Comparison of ENCODE assay signal across 8 cellular contexts in the genomic region with DNA sequence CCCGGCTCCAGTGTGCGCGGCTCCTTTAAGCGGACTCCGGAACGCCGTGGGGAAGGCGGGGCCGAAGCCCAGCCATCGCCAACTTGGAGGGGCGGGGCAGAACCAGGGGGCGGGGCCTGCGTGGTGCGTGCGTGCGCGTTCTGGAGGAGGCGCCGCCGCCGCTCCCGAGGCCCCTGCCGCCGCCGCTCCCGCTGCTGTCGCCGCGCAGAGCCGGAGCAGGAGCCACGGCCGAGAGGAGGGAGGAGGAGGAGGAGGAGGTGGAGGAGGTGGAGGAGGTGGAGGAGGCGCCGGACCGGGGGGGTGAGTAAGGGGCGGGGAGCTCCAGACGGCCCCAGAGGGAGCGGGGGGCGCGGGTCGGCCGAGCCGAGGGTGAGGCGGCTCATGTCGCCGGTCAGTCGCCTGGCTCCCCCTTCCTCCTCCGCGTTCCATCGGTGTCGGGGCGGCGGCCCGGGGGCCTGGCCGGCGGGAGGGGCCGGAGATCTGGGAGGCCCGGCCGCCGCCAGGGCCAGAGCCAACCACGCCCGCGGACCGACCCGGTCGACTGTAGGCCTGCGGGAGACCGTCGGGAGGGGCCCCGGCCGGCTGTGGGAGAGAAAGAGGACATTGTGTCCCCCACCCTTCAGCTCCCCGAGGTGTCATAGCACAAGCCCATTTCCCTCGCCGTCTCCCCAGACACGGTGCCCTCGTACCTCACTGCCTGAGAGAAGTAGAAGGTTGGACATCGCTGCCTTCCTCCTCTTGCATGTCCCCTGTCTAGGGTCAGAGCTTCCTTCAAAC. TPM values are rescaled to one million over a fixed set of nuclear protein-coding genes. Genes with fewer than 3 reads are reported as not detected.
DNase-seq lines count a peak whose midpoint lies in the region; ATAC-seq and TF ChIP-seq lines count a peak whose summit lies in the region.

RAP1A (plus strand) TSS at position 155 of the 777 bp plus-strand sequence. CDS start 71,572 bp downstream, outside the sequence.

- peak; percentile 66 for DNase-seq in DMS79 (lab: John Stamatoyannopoulos, UW)
- peak; percentile 47 for DNase-seq in GOT3 (lab: John Stamatoyannopoulos, UW)
- DNase-seq in MG63, result peak; percentile 93
- DNase-seq in SHP77 (lab: John Stamatoyannopoulos, UW), result peak; percentile 85 to 87
- DNase-seq in activated effector memory CD4-positive, alpha-beta T cell treated with anti-CD3 and anti-CD28 coated beads, Interleukin-2, amount 50 U/mL, for 16 hours, result peak; percentile 97
- peak; percentile 93 for DNase-seq in fibroblast of pulmonary artery (ENCODE audit: low read depth)
- peak; percentile 95 for DNase-seq in natural killer cell treated with Interleukin-12 subunit alpha and Interleukin-12 subunit beta and Interleukin-15 and Interleukin-18, amount 100 ng/mL, for 72 hours (ENCODE audit: low spot score)
- DNase-seq in stimulated activated naive CD4-positive, alpha-beta T cell (lab: John Stamatoyannopoulos, UW), result peak; percentile 82 to 94 (median 92)

- H3K4me3 ChIP-seq in MG63 (peak within 1 kb of the TSS; percentile 57), fibroblast of pulmonary artery (replicated peaks; ENCODE audit: low read depth, low read length) (peak within 1 kb of the TSS; percentile 84)

- H3K27ac Mint-ChIP-seq in natural killer cell treated with Interleukin-12 subunit alpha and Interleukin-12 subunit beta and Interleukin-15 and Interleukin-18, amount 100 ng/mL, for 72 hours, result peak within 1 kb of the TSS; percentile 92 to 93

- peaks cover 58 to 72% of the 10 kb centered on the region in 2 donors for H3K4me1 Mint-ChIP-seq in natural killer cell treated with Interleukin-12 subunit alpha and Interleukin-12 subunit beta and Interleukin-15 and Interleukin-18, amount 100 ng/mL, for 72 hours (ENCODE audit: low read depth in 2 of 2)

- H3K27me3 ChIP-seq in MG63, result no peaks in the 10 kb centered on the region

- H3K9me3 ChIP-seq in MG63, result no peaks in the 10 kb centered on the region

- H3K36me3 Mint-ChIP-seq in natural killer cell treated with Interleukin-12 subunit alpha and Interleukin-12 subunit beta and Interleukin-15 and Interleukin-18, amount 100 ng/mL, for 72 hours, result peaks cover 28% of the 10 kb centered on the region

- TF ChIP-seq CTCF in fibroblast of pulmonary artery (IDR thresholded peaks at IDR 0.05; ENCODE audit: low read length, missing control alignments), result no peak

- H3K4me3 Mint-ChIP-seq in natural killer cell treated with Interleukin-12 subunit alpha and Interleukin-12 subunit beta and Interleukin-15 and Interleukin-18, amount 100 ng/mL, for 72 hours, result peak within 1 kb of the TSS; percentile 100

- H3K27me3 Mint-ChIP-seq in natural killer cell treated with Interleukin-12 subunit alpha and Interleukin-12 subunit beta and Interleukin-15 and Interleukin-18, amount 100 ng/mL, for 72 hours, result no peaks in the 10 kb centered on the region

- H3K36me3 ChIP-seq in MG63, result no peaks in the 10 kb centered on the region; the same call in 1 of the 2 replicates

- ATAC-seq in natural killer cell treated with Interleukin-12 subunit alpha and Interleukin-12 subunit beta and Interleukin-15 and Interleukin-18, amount 100 ng/mL, for 72 hours, result peak; percentile 91 to 95

- H3K9me3 Mint-ChIP-seq in natural killer cell treated with Interleukin-12 subunit alpha and Interleukin-12 subunit beta and Interleukin-15 and Interleukin-18, amount 100 ng/mL, for 72 hours, result no peaks in the 10 kb centered on the region

RNA-seq across cellular contexts. Expression of gene RAP1A, which starts in this region (rescaled TPM):
- 20.6 and 35.6 TPM in 2 replicates for total RNA-seq in MG63 (2014; rRNA removed; shearing (Covaris generic); ENCODE audit: low replicate concordance)
- 100 to 1,000 TPM in 1 of 2 donors, 10 to 100 TPM in 1; 97.8 to 138 TPM for total RNA-seq in natural killer cell treated with Interleukin-12 subunit alpha and Interleukin-12 subunit beta and Interleukin-15 and Interleukin-18, amount 100 ng/mL, for 72 hours

Comparison
In these comparisons a context has a peak if more than half of its experiments do, and no peak if none do; other contexts are left out.
1. Peak in every context shown above with its lines: DNase-seq, ATAC-seq and H3K4me3 ChIP-seq.
2. DNase-seq: peak in every context shown above with its lines; median percentile 97 in activated effector memory CD4-positive, alpha-beta T cell treated with anti-CD3 and anti-CD28 coated beads, Interleukin-2, amount 50 U/mL, for 16 hours; 95 in natural killer cell treated with Interleukin-12 subunit alpha and Interleukin-12 subunit beta and Interleukin-15 and Interleukin-18, amount 100 ng/mL, for 72 hours; 93 in MG63; 93 in fibroblast of pulmonary artery; 92 in stimulated activated naive CD4-positive, alpha-beta T cell; 86 in SHP77; 66 in DMS79; 47 in GOT3.